10 cellular contexts compared by ENCODE assay signal in genomic region chr1:144545515-144546273, GRCh38. TPM values are rescaled to one million over a fixed set of nuclear protein-coding genes. Genes with fewer than 3 reads are reported as not detected.
A peak's percentile ranks its signal among the peaks of the same experiment; 100 is the strongest.
DNase-seq lines count a peak whose midpoint lies in the region; ATAC-seq, FAIRE-seq and TF ChIP-seq lines count a peak whose summit lies in the region.
"Not testable (repeated sequence)": the region's sequence is repeated elsewhere in the genome, so short reads cannot be mapped to it uniquely, and the experiment has no call there.
"Had no signal": no experiment of that assay in that cellular context is flagged by ENCODE, and none has a peak within 500 bp of the region (broad histone marks: within the 10 kb centered on the region; RNA-seq: fewer than 3 reads in every experiment).

No MANE protein-coding gene starts in this region.

- not testable (repeated sequence) for ATAC-seq in A549
- ATAC-seq in GM18508 (IDR thresholded peaks at IDR 0.05; ENCODE audit: insufficient read depth, unreplicated experiment) (peak; percentile 36), HG02885 (IDR thresholded peaks at IDR 0.05; ENCODE audit: poor library complexity, unreplicated experiment) (peak; percentile 24)

- H3K4me2 ChIP-seq in A549 (peak overlapping the region; percentile 78; the same call in 2 of the 3 replicates), astrocyte (ENCODE audit: low read length) (peak overlapping the region; percentile 50)

- H3K27ac ChIP-seq in A549 = 0 out of 6 replicates have a peak overlapping the region, but pooled peaks of 1 of the 2 experiments have one; percentile 38
- not testable (repeated sequence) for H3K27ac ChIP-seq in WERI-Rb-1; astrocyte (ENCODE audit: low read depth, low read length)

- TF ChIP-seq RAD21 in A549 (conservative IDR thresholded peaks at IDR 0.05 in 1 of 2, IDR thresholded peaks at IDR 0.05 in 1 of 2) = not testable (repeated sequence)

- peaks cover 11% of the 10 kb centered on the region for H3K4me1 ChIP-seq in A549
- H3K4me1 ChIP-seq in astrocyte (ENCODE audit: insufficient read depth, low read length) = not testable (repeated sequence)

- H3K9me3 Mint-ChIP-seq in astrocyte (ENCODE audit: unreplicated experiment) = not testable (repeated sequence)

- not testable (repeated sequence) for H3K9me3 ChIP-seq in A549; WERI-Rb-1 (ENCODE audit: severe bottlenecking); astrocyte (ENCODE audit: insufficient read depth, low read depth, low read length)

- not testable (repeated sequence) for H3K4me3 Mint-ChIP-seq in astrocyte (ENCODE audit: unreplicated experiment)

- not testable (repeated sequence) for FAIRE-seq in A549 (lab: Jason Lieb, UNC); astrocyte (lab: Jason Lieb, UNC)

- DNase-seq in A549 (ENCODE audit: low read depth in 1 of 2, low spot score in 1 of 2); astrocyte (ENCODE audit: low read depth): not testable (repeated sequence)
- DNase-seq in NCI-H2227 (lab: John Stamatoyannopoulos, UW; ENCODE audit: unreplicated experiment) (peak; percentile 9), WERI-Rb-1 (peak; percentile 41), inferior parietal cortex (ENCODE audit: extremely low spot score) (peak; percentile 2), retina (peak; percentile 24)

- POLR2A ChIA-PET in A549 (lab: Yijun Ruan, JAX) = interaction anchor here (0.9 to 1.0 kb wide), 3 partner anchors 22 to 735 kb away, joined by 5 to 17 read pairs (median 12); no protein-coding TSS in a partner anchor

- not testable (repeated sequence) for H3K36me3 ChIP-seq in WERI-Rb-1; astrocyte (ENCODE audit: insufficient read depth, low read length)

- not testable (repeated sequence) for H3K27me3 Mint-ChIP-seq in astrocyte (ENCODE audit: low read depth, unreplicated experiment)

- not testable (repeated sequence) for TF ChIP-seq EP300 in A549 (IDR thresholded peaks at IDR 0.05)

- H3K36me3 Mint-ChIP-seq in astrocyte (ENCODE audit: low read depth, unreplicated experiment) = not testable (repeated sequence)

- H3K4me3 ChIP-seq in A549; WERI-Rb-1 (ENCODE audit: low read depth, low read length); astrocyte (ENCODE audit: insufficient read depth, low read depth, low read length): not testable (repeated sequence)

- not testable (repeated sequence) for H3K4me1 Mint-ChIP-seq in astrocyte (ENCODE audit: low read depth, unreplicated experiment)

- TF ChIP-seq CTCF in A549 (IDR thresholded peaks at IDR 0.05); WERI-Rb-1 (IDR thresholded peaks at IDR 0.05; ENCODE audit: low read depth, low read length); astrocyte (IDR thresholded peaks at IDR 0.05; ENCODE audit: insufficient read depth, low read depth, low read length): not testable (repeated sequence)

- H3K9ac ChIP-seq in astrocyte (ENCODE audit: low read length) = not testable (repeated sequence)

- H3K27ac Mint-ChIP-seq in astrocyte (ENCODE audit: unreplicated experiment) = peak overlapping the region; percentile 8

- 90% methylated on average over 13 of the region's 17 CpGs for WGBS in A549 (ENCODE audit: missing lambda C conversion rate)

- not testable (repeated sequence) for H2AFZ ChIP-seq in astrocyte (ENCODE audit: low read depth, low read length)

- H4K20me1 ChIP-seq in astrocyte (ENCODE audit: insufficient read depth, low read length) = not testable (repeated sequence)

- H3K27me3 ChIP-seq in WERI-Rb-1 (ENCODE audit: insufficient read depth, low read depth, severe bottlenecking); astrocyte (ENCODE audit: insufficient read depth, low read length): not testable (repeated sequence)

- not testable (repeated sequence) for TF ChIP-seq POLR2A in A549 (IDR thresholded peaks at IDR 0.05; ENCODE audit: low read length)

- not testable (repeated sequence) for H3K79me2 ChIP-seq in astrocyte (ENCODE audit: insufficient read depth, low read length)

- CTCF ChIA-PET in A549 (lab: Yijun Ruan, JAX) = not testable (repeated sequence)

RNA-seq across cellular contexts. Expression of gene PPIAL4F, which starts 47.0 kb away (rescaled TPM):
- polyA plus RNA-seq in A549 (2011; rRNA removed) (not detected in 2 replicates), A549 (2017; fragmentation: RNase III; extraction: RNeasy Plus Mini Kit Qiagen cat#74134 plus additional on column Dnase treatment) (not detected in 3 replicates)
- polyA plus RNA-seq in A549 (2012; cell fraction: cytosol; rRNA removed) = not detected in 2 replicates
- not detected in 2 replicates for polyA plus RNA-seq in A549 (2012; cell fraction: nucleus; rRNA removed)
- not detected in 2 replicates for polyA minus RNA-seq in A549 (2011; rRNA and poly(A)+ RNA removed)
- total RNA-seq in astrocyte = not detected in 2 replicates
- total RNA-seq: A172, pulmonary artery endothelial cell had no signal
